Comparison of ENCODE assay signal across 10 cellular contexts in genomic region chr6:139474145-139475108, GRCh38.
DNase-seq lines count a peak whose midpoint lies in the region; ATAC-seq and TF ChIP-seq lines count a peak whose summit lies in the region.
"Had no signal": no experiment of that assay in that cellular context is flagged by ENCODE, and none has a peak within 500 bp of the region (broad histone marks: within the 10 kb centered on the region; RNA-seq: fewer than 3 reads in every experiment).

No MANE protein-coding gene starts in this region.

- no peaks in the 10 kb centered on the region for H3K9me3 Mint-ChIP-seq in activated CD8-positive, alpha-beta T cell treated with anti-CD3 and anti-CD28 coated beads for 36 hours
- H3K9me3 Mint-ChIP-seq: T-helper 1 cell treated with Interleukin-12 subunit alpha and Interleukin-12 subunit beta and Interleukin-4 antibody, amounts not matched to agents 30 μg/mL and 1 μg/mL, for 36 hours had no signal

- H3K27me3 Mint-ChIP-seq in activated CD8-positive, alpha-beta T cell treated with anti-CD3 and anti-CD28 coated beads for 36 hours = no peaks in the 10 kb centered on the region
- H3K27me3 Mint-ChIP-seq: B cell had no signal

- no peaks in the 10 kb centered on the region for H3K36me3 ChIP-seq in ascending aorta

- peaks cover 6 to 19% of the 10 kb centered on the region in 2 donors for H3K4me1 ChIP-seq in ascending aorta

- H3K4me3 Mint-ChIP-seq in activated CD8-positive, alpha-beta T cell treated with anti-CD3 and anti-CD28 coated beads for 36 hours = no peak overlapping the region
- H3K4me3 Mint-ChIP-seq: B cell; T-helper 1 cell treated with Interleukin-12 subunit alpha and Interleukin-12 subunit beta and Interleukin-4 antibody, amounts not matched to agents 30 μg/mL and 1 μg/mL, for 36 hours had no signal

- CTCF ChIA-PET in activated CD8-positive, alpha-beta T cell treated with anti-CD3 and anti-CD28 coated beads for 36 hours (lab: Charles Lee) = no interaction called here

- no peak for TF ChIP-seq CTCF in ascending aorta (IDR thresholded peaks at IDR 0.05)
- no peak for TF ChIP-seq CTCF in activated CD8-positive, alpha-beta T cell treated with anti-CD3 and anti-CD28 coated beads for 36 hours (IDR thresholded peaks at IDR 0.05)

- H3K36me3 Mint-ChIP-seq in activated CD8-positive, alpha-beta T cell treated with anti-CD3 and anti-CD28 coated beads for 36 hours (ENCODE audit: low read depth) = no peaks in the 10 kb centered on the region

- DNase-seq in NCI-H526 (lab: John Stamatoyannopoulos, UW) (peak; percentile 26 to 64), NCI-H526 treated with DMSO at 0.1 percent for 48 hours (lab: John Stamatoyannopoulos, UW) (no peak), M059J (ENCODE audit: low read depth) (peak; percentile 62), ascending aorta (ENCODE audit: low spot score in 2 of 2) (no peak), left lobe of liver (ENCODE audit: low spot score) (no peak), NCI-H2081 treated with DMSO at 0.1 percent for 48 hours (lab: John Stamatoyannopoulos, UW) (no peak)
- DNase-seq in activated CD8-positive, alpha-beta T cell treated with anti-CD3 and anti-CD28 coated beads for 36 hours = no peak
- no peak for DNase-seq in activated naive CD4-positive, alpha-beta T cell (lab: John Stamatoyannopoulos, UW)

- intact Hi-C loops in ascending aorta (cut with DNase I) = no loop called here
- intact Hi-C loops in activated CD8-positive, alpha-beta T cell treated with anti-CD3 and anti-CD28 coated beads for 36 hours (cut with micrococcal nuclease) = no loop called here

- POLR2A ChIA-PET in activated CD8-positive, alpha-beta T cell treated with anti-CD3 and anti-CD28 coated beads for 36 hours (lab: Charles Lee) = interaction anchor here (1.0 kb wide), 1 partner anchor 11 kb away, joined by 3 read pairs; no protein-coding TSS in a partner anchor

- H3K4me3 ChIP-seq in ascending aorta = peak overlapping the region; percentile 4 to 42

- ATAC-seq in left lobe of liver = peak; percentile 53
- no peak for ATAC-seq in activated CD8-positive, alpha-beta T cell treated with anti-CD3 and anti-CD28 coated beads for 36 hours

- no peaks in the 10 kb centered on the region for H3K9me3 ChIP-seq in ascending aorta

- H3K27ac ChIP-seq in ascending aorta = peak overlapping the region; percentile 17 to 50

- H3K27me3 ChIP-seq in ascending aorta = no peaks in the 10 kb centered on the region

- H3K27ac Mint-ChIP-seq in activated CD8-positive, alpha-beta T cell treated with anti-CD3 and anti-CD28 coated beads for 36 hours = no peak overlapping the region
- H3K27ac Mint-ChIP-seq: B cell; T-helper 1 cell treated with Interleukin-12 subunit alpha and Interleukin-12 subunit beta and Interleukin-4 antibody, amounts not matched to agents 30 μg/mL and 1 μg/mL, for 36 hours had no signal

- no peaks in the 10 kb centered on the region for H3K4me1 Mint-ChIP-seq in activated CD8-positive, alpha-beta T cell treated with anti-CD3 and anti-CD28 coated beads for 36 hours (ENCODE audit: low read depth)
- H3K4me1 Mint-ChIP-seq: B cell had no signal

Comparison
In these comparisons a context has a peak if more than half of its experiments do, and no peak if none do; other contexts are left out.
1. DNase-seq: peak in NCI-H526 (2 of 2) and M059J (single experiment); none in NCI-H526 treated with DMSO at 0.1 percent for 48 hours (single experiment), ascending aorta (0 of 2), left lobe of liver (single experiment), NCI-H2081 treated with DMSO at 0.1 percent for 48 hours (single experiment), activated CD8-positive, alpha-beta T cell treated with anti-CD3 and anti-CD28 coated beads for 36 hours (single experiment) and activated naive CD4-positive, alpha-beta T cell (0 of 4).